In genomic region chr19:10870955-10871603, GRCh38 we compare ENCODE assay signal across 8 cellular contexts. TPM values are rescaled to one million over a fixed set of nuclear protein-coding genes. Genes with fewer than 3 reads are reported as not detected.
DNase-seq lines count a peak whose midpoint lies in the region; ATAC-seq and TF ChIP-seq lines count a peak whose summit lies in the region.

Gene CARM1, plus strand, starts transcription at chr19:10871553. Its CDS starts 150 bp downstream, at chr19:10871703.

- TF ChIP-seq EP300 in Ishikawa (IDR thresholded peaks at IDR 0.05; ENCODE audit: borderline replicate concordance) = peak; percentile 29; the same call in 1 of the 2 replicates

- TF ChIP-seq RAD21 in Ishikawa (IDR thresholded peaks at IDR 0.05; ENCODE audit: low read depth) = peak; percentile 62; the same call in 1 of the 2 replicates

- peaks cover 11% of the 10 kb centered on the region for H3K4me1 ChIP-seq in mucosa of descending colon (ENCODE audit: low read depth)

- no peaks in the 10 kb centered on the region for H3K9me3 ChIP-seq in mucosa of descending colon

- intact Hi-C loops in mucosa of descending colon (cut with DNase I, micrococcal nuclease) = no loop called here

- peaks cover 3% of the 10 kb centered on the region for H3K36me3 ChIP-seq in mucosa of descending colon (ENCODE audit: low read depth)

- peak within 1 kb of the TSS; percentile 83 for H3K4me3 ChIP-seq in mucosa of descending colon

- ATAC-seq in GM21576 (IDR thresholded peaks at IDR 0.05; ENCODE audit: unreplicated experiment) (peak; percentile 62), mucosa of descending colon (peak; percentile 92)

- peak; percentile 87 for TF ChIP-seq CTCF in mucosa of descending colon (IDR thresholded peaks at IDR 0.05)

- peak; percentile 94 for DNase-seq in DMS153 (lab: John Stamatoyannopoulos, UW)
- DNase-seq in OCI-M1 (lab: John Stamatoyannopoulos, UW) = peak; percentile 100
- DNase-seq in activated T-cell treated with anti-CD3 and anti-CD28 coated beads for 24 hours (ENCODE audit: low read depth) = peak; percentile 99
- peak; percentile 98 for DNase-seq in epidermal melanocyte (ENCODE audit: insufficient read length, low spot score)
- peak; percentile 99 to 100 (median 100) for DNase-seq in mucosa of descending colon
- DNase-seq in stimulated activated CD8-positive, alpha-beta memory T cell treated with anti-CD3 and anti-CD28 coated beads, Interleukin-4, amount 100 ng/mL, for 1 hour (ENCODE audit: low read depth in 2 of 2, low spot score in 1 of 2) = peak; percentile 96 to 98

TF ChIP-seq in Ishikawa, 13 proteins besides CTCF, POLR2A, EP300 and RAD21:
- TF ChIP-seq, protein P1, sequence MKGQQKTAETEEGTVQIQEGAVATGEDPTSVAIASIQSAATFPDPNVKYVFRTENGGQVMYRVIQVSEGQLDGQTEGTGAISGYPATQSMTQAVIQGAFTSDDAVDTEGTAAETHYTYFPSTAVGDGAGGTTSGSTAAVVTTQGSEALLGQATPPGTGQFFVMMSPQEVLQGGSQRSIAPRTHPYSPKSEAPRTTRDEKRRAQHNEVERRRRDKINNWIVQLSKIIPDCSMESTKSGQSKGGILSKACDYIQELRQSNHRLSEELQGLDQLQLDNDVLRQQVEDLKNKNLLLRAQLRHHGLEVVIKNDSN (IDR thresholded peaks at IDR 0.05) = no peak
- TF ChIP-seq CREB1 (IDR thresholded peaks at IDR 0.05; ENCODE audit: low read depth) = peak; percentile 54; the same call in 1 of the 2 replicates
- no peak for TF ChIP-seq TEAD4 (IDR thresholded peaks at IDR 0.05)

RNA-seq across cellular contexts. Expression of gene CARM1, which starts in this region (rescaled TPM):
- total RNA-seq in mucosa of descending colon = 10 to 100 TPM; 49.1 to 54.3 (median 49.7) TPM

Comparison
In these comparisons a context has a peak if more than half of its experiments do, and no peak if none do; other contexts are left out.
1. Peak in every context shown above with its lines: DNase-seq, ATAC-seq and H3K4me3 ChIP-seq.